8 cellular contexts compared by ENCODE assay signal in genomic region chr11:104164028-104164520, GRCh38. TPM values are rescaled to one million over a fixed set of nuclear protein-coding genes. Genes with fewer than 3 reads are reported as not detected.
DNase-seq lines count a peak whose midpoint lies in the region; ATAC-seq and TF ChIP-seq lines count a peak whose summit lies in the region.

Gene PDGFD (minus strand): TSS chr11:104164147.

- peaks cover 0 to 20% of the 10 kb centered on the region in 2 donors for H3K27me3 ChIP-seq in left lung

- no peaks in the 10 kb centered on the region for H3K9me3 ChIP-seq in left lung

- peak within 1 kb of the TSS; percentile 53 to 82 for H3K27ac ChIP-seq in coronary artery
- H3K27ac ChIP-seq in left lung: no peak within 1 kb of the TSS

- ATAC-seq in GM21423 (IDR thresholded peaks at IDR 0.05; ENCODE audit: unreplicated experiment): peak; percentile 79
- ATAC-seq in left lung: peak; percentile 90

- intact Hi-C loops in left lung (cut with DNase I): no loop called here

- TF ChIP-seq CTCF in coronary artery (IDR thresholded peaks at IDR 0.05) (peak; percentile 13), left lung (IDR thresholded peaks at IDR 0.05) (no peak)

- peak within 1 kb of the TSS; percentile 71 for H3K4me3 ChIP-seq in coronary artery
- peak within 1 kb of the TSS; percentile 24 to 36 for H3K4me3 ChIP-seq in left lung

- in situ Hi-C loops in SK-MEL-5 (cut with HindIII; ENCODE audit: low pct_unique_long_range_greater_than_20kb, low sequenced_read_pairs): no loop called here

- peaks cover 0 to 9% of the 10 kb centered on the region in 2 donors for H3K4me1 ChIP-seq in left lung

- H3K36me3 ChIP-seq in left lung: no peaks in the 10 kb centered on the region

- DNase-seq in ELF-1 (ENCODE audit: low read depth, low spot score) (peak; percentile 94), HPDE6-E6E7 (ENCODE audit: extremely low spot score) (peak; percentile 39), SK-MEL-5 (ENCODE audit: low read depth, low spot score) (peak; percentile 70), coronary artery (ENCODE audit: low spot score) (peak; percentile 78), left lung (peak; percentile 44 to 81)
- DNase-seq in stimulated activated CD8-positive, alpha-beta memory T cell treated with anti-CD3 and anti-CD28 coated beads, Interleukin-7, amount 100 ng/mL, for 48 hours (ENCODE audit: extremely low read depth in 1 of 2, low read depth in 1 of 2): peak; percentile 3 to 14
- DNase-seq in central memory CD4-positive, alpha-beta T cell: no peak

RNA-seq across cellular contexts. Expression of gene PDGFD, which starts in this region (rescaled TPM):
- total RNA-seq in SK-MEL-5 (2014; rRNA removed; shearing (Covaris generic)): 9.9 and 11.9 TPM in 2 replicates
- polyA plus RNA-seq in SK-MEL-5 (2015; cell fraction: cytosol; rRNA removed): 5.7 and 7.6 TPM in 2 replicates
- polyA plus RNA-seq in SK-MEL-5 (2015; cell fraction: nucleus; rRNA removed): 2.5 and 5.2 TPM in 2 replicates
- total RNA-seq in left lung: 1 to 10 TPM; 2.1 to 4.0 TPM

Comparison
In these comparisons a context has a peak if more than half of its experiments do, and no peak if none do; other contexts are left out.
1. H3K27ac ChIP-seq: peak in coronary artery (2 of 2); none in left lung (0 of 2).